In genomic region chr12:95116773-95117172, GRCh38 we compare ENCODE assay signal across 8 cellular contexts. TPM values are rescaled to one million over a fixed set of nuclear protein-coding genes. Genes with fewer than 3 reads are reported as not detected.
DNase-seq lines count a peak whose midpoint lies in the region; ATAC-seq and TF ChIP-seq lines count a peak whose summit lies in the region.

No MANE protein-coding gene starts in this region.

- no peaks in the 10 kb centered on the region for H3K9me3 Mint-ChIP-seq in activated B cell treated with CpG ODN at 0.5 μM for 24 hours

- H3K27ac ChIP-seq in prostate gland (peak overlapping the region; percentile 30 to 36), adrenal gland (no peak overlapping the region)

- TF ChIP-seq CTCF in activated B cell treated with CpG ODN at 0.5 μM for 24 hours (IDR thresholded peaks at IDR 0.05) (no peak), prostate gland (IDR thresholded peaks at IDR 0.05) (no peak), adrenal gland (IDR thresholded peaks at IDR 0.05) (no peak)

- H3K27me3 ChIP-seq in prostate gland (replicated peaks; ENCODE audit: insufficient read depth) (no peaks in the 10 kb centered on the region), adrenal gland (no peaks in the 10 kb centered on the region)

- H3K27ac Mint-ChIP-seq in activated B cell treated with CpG ODN at 0.5 μM for 24 hours: no peak overlapping the region

- DNase-seq in activated B cell treated with CpG ODN at 0.5 μM for 24 hours (no peak), prostate gland (ENCODE audit: low spot score) (peak; percentile 17), adrenal gland (no peak), activated gamma-delta T cell treated with Interleukin-2 at 50 U/mL for 16 hours (no peak)
- DNase-seq in activated naive CD4-positive, alpha-beta T cell treated with Interleukin-2 at 50 U/mL for 16 hours: no peak

- WGBS in prostate gland: 25% methylated on average over 3 of the region's 3 CpGs
- WGBS in adrenal gland, 4 donors: 56 to 65% (median 58%) methylated on average over 3 of the region's 3 CpGs

- H3K4me3 Mint-ChIP-seq in activated B cell treated with CpG ODN at 0.5 μM for 24 hours: no peak overlapping the region

- H3K4me1 ChIP-seq in prostate gland (replicated peaks) (peaks cover 3% of the 10 kb centered on the region), adrenal gland (replicated peaks in 1 of 2) (peaks cover 0 to 7% of the 10 kb centered on the region in 2 donors)

- no peaks in the 10 kb centered on the region for H3K36me3 Mint-ChIP-seq in activated B cell treated with CpG ODN at 0.5 μM for 24 hours (ENCODE audit: low read depth)

- H3K27me3 Mint-ChIP-seq in activated B cell treated with CpG ODN at 0.5 μM for 24 hours: no peaks in the 10 kb centered on the region

- peak; percentile 82 for ATAC-seq in GM18868 (IDR thresholded peaks at IDR 0.05; ENCODE audit: unreplicated experiment)
- peak; percentile 34 for ATAC-seq in HG02798 (IDR thresholded peaks at IDR 0.05; ENCODE audit: poor library complexity, unreplicated experiment)
- peak; percentile 28 for ATAC-seq in activated B cell treated with CpG ODN at 0.5 μM for 24 hours (ENCODE audit: low read depth)
- no peak for ATAC-seq in HG03139 (IDR thresholded peaks at IDR 0.05; ENCODE audit: unreplicated experiment)

- H3K9me3 ChIP-seq in prostate gland (no peaks in the 10 kb centered on the region), adrenal gland (replicated peaks in 1 of 3) (no peaks in the 10 kb centered on the region)

- POLR2A ChIA-PET in activated B cell treated with CpG ODN at 0.5 μM for 24 hours (lab: Charles Lee): interaction anchor here (1.0 to 1.1 kb wide), 2 partner anchors 101 to 418 kb away, joined by 4 to 6 read pairs; partner anchors contain the start of genes FGD6 and VEZT

- CTCF ChIA-PET in activated B cell treated with CpG ODN at 0.5 μM for 24 hours (lab: Charles Lee): interaction anchor here (1.0 to 6.1 kb wide), 7 partner anchors 101 to 1400 kb away, joined by 3 to 102 read pairs (median 5); partner anchors contain the start of genes FGD6 and VEZT

- no peak overlapping the region for H3K4me3 ChIP-seq in prostate gland
- no peak overlapping the region for H3K4me3 ChIP-seq in adrenal gland

- TF ChIP-seq POLR2A in prostate gland (IDR thresholded peaks at IDR 0.05) (no peak), adrenal gland (IDR thresholded peaks at IDR 0.05) (no peak)

- H3K4me1 Mint-ChIP-seq in activated B cell treated with CpG ODN at 0.5 μM for 24 hours: peaks cover 3% of the 10 kb centered on the region

- intact Hi-C loops in activated B cell treated with CpG ODN at 0.5 μM for 24 hours (cut with micrococcal nuclease) (loop anchor here (1.0 to 2.0 kb wide), 5 partner anchors 101 to 1400 kb away; partner anchors contain the start of genes FGD6, METAP2 and VEZT), prostate gland (cut with DNase I) (loop anchor here (2.0 to 10.0 kb wide), 4 partner anchors 100 to 418 kb away; partner anchors contain the start of genes FGD6, METAP2 and VEZT), adrenal gland (cut with DNase I) (loop anchor here (2.0 to 10.0 kb wide), 4 partner anchors 100 to 418 kb away; partner anchors contain the start of genes FGD6 (in 1 of the 2) and VEZT (in 1 of the 2))

- H3K36me3 ChIP-seq in prostate gland (no peaks in the 10 kb centered on the region), adrenal gland (replicated peaks in 1 of 2) (peaks cover 0 to 7% of the 10 kb centered on the region in 2 donors)

RNA-seq across cellular contexts. Expression of gene NR2C1, which starts 43.4 kb away (rescaled TPM):
- total RNA-seq in activated B cell treated with CpG ODN at 0.5 μM for 24 hours: 28.3 and 30.8 TPM in 2 replicates
- 10 to 100 TPM; 18.7 to 54.0 TPM for total RNA-seq in prostate gland
- 10 to 100 TPM; 19.8 to 89.8 (median 38.1) TPM for total RNA-seq in adrenal gland
- 100 to 1,000 TPM in 2 of 3 donors, 10 to 100 TPM in 1; 33.5 to 300 (median 122) TPM for polyA plus RNA-seq in adrenal gland

Comparison
In these comparisons a context has a peak if more than half of its experiments do, and no peak if none do; other contexts are left out.
1. H3K27ac ChIP-seq: peak in prostate gland (2 of 2); none in adrenal gland (0 of 5).